16 cellular contexts compared by ENCODE assay signal in the genomic region with DNA sequence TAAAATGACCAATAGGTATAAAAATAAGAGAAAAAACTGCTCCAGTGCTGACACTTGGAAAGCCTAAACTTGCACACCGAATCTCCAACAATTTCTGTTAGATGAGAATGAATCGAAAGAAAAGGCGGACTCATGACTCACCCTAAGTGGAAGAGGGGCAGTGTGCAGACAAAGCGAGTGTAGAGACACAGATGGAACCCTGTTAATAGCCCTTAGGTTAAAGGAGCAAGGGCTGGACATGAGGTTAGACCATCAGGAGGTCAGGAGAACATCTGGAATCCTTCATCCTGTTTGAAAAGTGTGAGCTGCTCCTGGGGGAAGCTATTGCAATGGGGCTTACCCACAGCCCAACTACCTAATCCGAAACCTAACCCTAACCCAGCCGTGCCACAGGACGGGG.
DNase-seq lines count a peak whose midpoint lies in the region; ATAC-seq lines count a peak whose summit lies in the region.
"Had no signal": no experiment of that assay in that cellular context is flagged by ENCODE, and none has a peak within 500 bp of the region (broad histone marks: within the 10 kb centered on the region; RNA-seq: fewer than 3 reads in every experiment).

No MANE protein-coding gene starts in this region.

- no peak overlapping the region for H3K4me3 Mint-ChIP-seq in stimulated activated memory B cell treated with anti-CD40 and anti-IgM and Interleukin-4, amounts not matched to agents 10 μg/mL and 1 μg/mL and 100 μg/mL, for 72 hours
- H3K4me3 Mint-ChIP-seq: CD4-positive, alpha-beta memory T cell had no signal

- peak overlapping the region; percentile 26 for H3K27ac ChIP-seq in muscle layer of colon (ENCODE audit: low read depth, low read length)

- ATAC-seq in stimulated activated memory B cell treated with anti-CD40 and anti-IgM and Interleukin-4, amounts not matched to agents 10 μg/mL and 1 μg/mL and 100 μg/mL, for 72 hours = peak; percentile 22
- no peak for ATAC-seq in GM18873 (IDR thresholded peaks at IDR 0.05; ENCODE audit: low FRiP score, unreplicated experiment)
- ATAC-seq: K562, Right ventricle myocardium inferior had no signal

- H3K9ac ChIP-seq in muscle layer of colon (ENCODE audit: low read length) = no peak overlapping the region

- H3K4me3 ChIP-seq in muscle layer of colon (ENCODE audit: low read depth in 1 of 2, low read length in 2 of 2) (no peak overlapping the region), HAP-1 (no peak overlapping the region)
- H3K4me3 ChIP-seq: K562 had no signal

- H3K9me3 ChIP-seq in muscle layer of colon (ENCODE audit: low read length) (no peaks in the 10 kb centered on the region), HAP-1 (no peaks in the 10 kb centered on the region)

- no peak overlapping the region for H3K27ac Mint-ChIP-seq in stimulated activated memory B cell treated with anti-CD40 and anti-IgM and Interleukin-4, amounts not matched to agents 10 μg/mL and 1 μg/mL and 100 μg/mL, for 72 hours
- H3K27ac Mint-ChIP-seq: CD4-positive, alpha-beta memory T cell had no signal

- no peaks in the 10 kb centered on the region for H3K36me3 ChIP-seq in muscle layer of colon (ENCODE audit: insufficient read depth, low read length)
- H3K36me3 ChIP-seq in HAP-1 (replicated peaks) = no peaks in the 10 kb centered on the region

- H3K27me3 ChIP-seq in muscle layer of colon (ENCODE audit: control insufficient read depth in 1 of 2, insufficient read depth in 2 of 2, low read length in 2 of 2) = no peaks in the 10 kb centered on the region
- H3K27me3 ChIP-seq in HAP-1 (ENCODE audit: low read depth) = no peaks in the 10 kb centered on the region; the same call in 1 of the 2 replicates

- no peaks in the 10 kb centered on the region for H3K9me3 Mint-ChIP-seq in stimulated activated memory B cell treated with anti-CD40 and anti-IgM and Interleukin-4, amounts not matched to agents 10 μg/mL and 1 μg/mL and 100 μg/mL, for 72 hours

- H3K4me1 Mint-ChIP-seq in stimulated activated memory B cell treated with anti-CD40 and anti-IgM and Interleukin-4, amounts not matched to agents 10 μg/mL and 1 μg/mL and 100 μg/mL, for 72 hours = no peaks in the 10 kb centered on the region
- H3K4me1 Mint-ChIP-seq: CD4-positive, alpha-beta memory T cell had no signal

- H3K4me1 ChIP-seq in muscle layer of colon (ENCODE audit: insufficient read depth, low read length) (peaks cover 24% of the 10 kb centered on the region), HAP-1 (no peaks in the 10 kb centered on the region)

- in situ Hi-C loops in HAP-1 (cut with MboI; ENCODE audit: low sequenced_read_pairs) = no loop called here

- DNase-seq in HCEC 1CT (peak; percentile 2), amniotic epithelial cell (ENCODE audit: low read depth) (peak; percentile 12), NCI-H2171 (lab: John Stamatoyannopoulos, UW) (no peak), hippocampal formation (lab: John Stamatoyannopoulos, UW) (no peak), HAP-1 (ENCODE audit: low spot score in 2 of 2) (no peak)
- DNase-seq: Calu3; CD4-positive, alpha-beta memory T cell; NCI-H1436 treated with DMSO at 0.1 percent for 48 hours; NCI-H2029 treated with DMSO at 0.1 percent for 48 hours; NCI-H510A; NCI-H82 had no signal

- H3K27me3 Mint-ChIP-seq in stimulated activated memory B cell treated with anti-CD40 and anti-IgM and Interleukin-4, amounts not matched to agents 10 μg/mL and 1 μg/mL and 100 μg/mL, for 72 hours = no peaks in the 10 kb centered on the region
- H3K27me3 Mint-ChIP-seq: CD4-positive, alpha-beta memory T cell had no signal

- H3K36me3 Mint-ChIP-seq in stimulated activated memory B cell treated with anti-CD40 and anti-IgM and Interleukin-4, amounts not matched to agents 10 μg/mL and 1 μg/mL and 100 μg/mL, for 72 hours = no peaks in the 10 kb centered on the region
- H3K36me3 Mint-ChIP-seq: CD4-positive, alpha-beta memory T cell had no signal

Comparison
In these comparisons a context has a peak if more than half of its experiments do, and no peak if none do; other contexts are left out.
1. DNase-seq: peak in HCEC 1CT (single experiment) and amniotic epithelial cell (single experiment); none in NCI-H2171 (single experiment), hippocampal formation (0 of 2) and HAP-1 (0 of 2).